Comparison of ENCODE assay signal across 1 cellular context in genomic region chr2:73385486-73386341, GRCh38.
TF ChIP-seq lines count a peak whose summit lies in the region.

Gene ALMS1 (plus strand): TSS chr2:73385836. CDS start chr2:73385869, 33 bp downstream.

TF ChIP-seq in K562, 482 proteins besides CTCF, POLR2A, EP300 and RAD21 (continued from another document):
- TF ChIP-seq BRF2 (IDR thresholded peaks at IDR 0.05; ENCODE audit: borderline replicate concordance, insufficient read depth, insufficient read length) (no peak), CTBP1 (IDR thresholded peaks at IDR 0.05; ENCODE audit: borderline replicate concordance) (peak; percentile 86), HMGXB4 (CRISPR knock-in tag; IDR thresholded peaks at IDR 0.05) (0 out of 2 replicates have a peak, but pooled peaks have one; percentile 62), EHMT2 (IDR thresholded peaks at IDR 0.05) (no peak), GMEB1 (CRISPR knock-in tag; IDR thresholded peaks at IDR 0.05) (peak; percentile 68), MEIS2 (IDR thresholded peaks at IDR 0.05; ENCODE audit: partially characterized antibody) (no peak), PCBP1 (IDR thresholded peaks at IDR 0.05; ENCODE audit: low read depth, low read length, poor library complexity, severe bottlenecking) (peak; percentile 91), ETS1 (conservative IDR thresholded peaks at IDR 0.05; ENCODE audit: control insufficient read depth, low read depth, low read length) (peak; percentile 71; the same call in 1 of the 2 replicates), GABPB1 (CRISPR knock-in tag; IDR thresholded peaks at IDR 0.05) (no peak; the same call in 1 of the 2 replicates), ZFPM2 (CRISPR knock-in tag; IDR thresholded peaks at IDR 0.05) (no peak), ADNP (tag; IDR thresholded peaks at IDR 0.05) (no peak), HNRNPUL1 (IDR thresholded peaks at IDR 0.05; ENCODE audit: low read length) (no peak), CHD2 (IDR thresholded peaks at IDR 0.05; ENCODE audit: low read depth, low read length) (peak; percentile 68), RBFOX2 (IDR thresholded peaks at IDR 0.05; ENCODE audit: low read depth, low read length) (peak; percentile 77), NKRF (IDR thresholded peaks at IDR 0.05; ENCODE audit: borderline replicate concordance) (no peak; the same call in none of the 2 replicates), TCF7 (IDR thresholded peaks at IDR 0.05; ENCODE audit: borderline replicate concordance) (no peak), ZFP1 (CRISPR knock-in tag; IDR thresholded peaks at IDR 0.05) (no peak), HBP1 (CRISPR knock-in tag; IDR thresholded peaks at IDR 0.05) (peak; percentile 25; the same call in 1 of the 2 replicates), HMG20A (CRISPR knock-in tag; conservative IDR thresholded peaks at IDR 0.05) (no peak), ZBTB40 (IDR thresholded peaks at IDR 0.05) (no peak), ZBTB40 (CRISPR knock-in tag; IDR thresholded peaks at IDR 0.05) (no peak), RBM14 (IDR thresholded peaks at IDR 0.05; ENCODE audit: borderline replicate concordance, insufficient read depth, low read depth, low read length) (no peak), RFX7 (CRISPR knock-in tag; IDR thresholded peaks at IDR 0.05) (no peak), FOXK1 (CRISPR knock-in tag; IDR thresholded peaks at IDR 0.05; ENCODE audit: borderline replicate concordance) (no peak), MITF (IDR thresholded peaks at IDR 0.05) (no peak), ZNF79 (CRISPR knock-in tag; IDR thresholded peaks at IDR 0.05; ENCODE audit: low read depth) (no peak), ZNF384 (IDR thresholded peaks at IDR 0.05; ENCODE audit: low read depth, low read length) (no peak), THAP7 (CRISPR knock-in tag; IDR thresholded peaks at IDR 0.05) (no peak), OTX1 (CRISPR knock-in tag; IDR thresholded peaks at IDR 0.05) (peak; percentile 79; the same call in 1 of the 2 replicates), ATF1 (CRISPR knock-in tag; IDR thresholded peaks at IDR 0.05) (no peak), ATF1 (tag; IDR thresholded peaks at IDR 0.05) (peak; percentile 74), GATAD2B (IDR thresholded peaks at IDR 0.05; ENCODE audit: borderline replicate concordance) (no peak)
